In genomic region chr6:16130932-16131387, GRCh38 we compare ENCODE assay signal across 8 cellular contexts. TPM values are rescaled to one million over a fixed set of nuclear protein-coding genes. Genes with fewer than 3 reads are reported as not detected.
DNase-seq lines count a peak whose midpoint lies in the region; ATAC-seq and TF ChIP-seq lines count a peak whose summit lies in the region.

No MANE protein-coding gene starts in this region.

- ATAC-seq in GM21529 (IDR thresholded peaks at IDR 0.05; ENCODE audit: unreplicated experiment), result peak; percentile 64

- peak; percentile 27 to 56 for TF ChIP-seq RAD21 in liver (IDR thresholded peaks at IDR 0.05)

- peak; percentile 21 to 48 for DNase-seq in activated CD4-positive, alpha-beta T cell treated with anti-CD3 and anti-CD28 coated beads for 4 hours
- DNase-seq in activated CD4-positive, alpha-beta T cell treated with anti-CD3 and anti-CD28 coated beads, Interleukin-2, amount 50 U/mL, for 4 hours, result no peak
- DNase-seq in HUDEP-2 (lab: John Stamatoyannopoulos, UW; ENCODE audit: unreplicated experiment in 76 of 76), result peak in 59 of 76 experiments; percentile 14 to 88 (median 56)
- DNase-seq in SKM-1 (lab: John Stamatoyannopoulos, UW; ENCODE audit: unreplicated experiment), result peak; percentile 89
- no peak for DNase-seq in dorsolateral prefrontal cortex

- peaks cover 3 to 20% (median 13%) of the 10 kb centered on the region in 4 donors for H3K4me1 ChIP-seq in liver (ENCODE audit: control insufficient read depth in 4 of 4, insufficient read depth in 4 of 4, low read length in 3 of 4)

- TF ChIP-seq CTCF in dorsolateral prefrontal cortex (IDR thresholded peaks at IDR 0.05 in 54 of 56, conservative IDR thresholded peaks at IDR 0.05 in 2 of 56; ENCODE audit: low read depth in 1 of 56, partially characterized antibody in 56 of 56) (peak in 9 of 56 donors; percentile 9 to 37 (median 18)), liver (IDR thresholded peaks at IDR 0.05; ENCODE audit: low read depth, low read length, missing input control) (no peak)

- H3K4me3 ChIP-seq in dorsolateral prefrontal cortex, result peak overlapping the region; percentile 56 to 100 (median 99)
- H3K4me3 ChIP-seq in liver (ENCODE audit: low read depth in 1 of 3, low read length in 3 of 3), result peak overlapping the region in 1 of 3 donors; percentile 96

- WGBS in liver, result 19% methylated on average over 3 of the region's 3 CpGs

- H3K9ac ChIP-seq in liver (ENCODE audit: low read depth in 1 of 2, low read length in 2 of 2), result peak overlapping the region in 1 of 2 donors; percentile 72

- H3K27me3 ChIP-seq in dorsolateral prefrontal cortex, result no peaks in the 10 kb centered on the region
- H3K27me3 ChIP-seq in liver (ENCODE audit: control insufficient read depth in 4 of 4, insufficient read depth in 4 of 4, low read length in 3 of 4), result no peaks in the 10 kb centered on the region

- H3K27ac ChIP-seq in dorsolateral prefrontal cortex (peak overlapping the region in 55 of 59 donors; percentile 34 to 100 (median 98)), liver (ENCODE audit: low read depth in 1 of 2, low read length in 2 of 2) (peak overlapping the region; percentile 93 to 96), temporal lobe (ENCODE audit: low read depth, low read length) (peak overlapping the region; percentile 95)

- H3K9me3 ChIP-seq in liver (ENCODE audit: control insufficient read depth in 4 of 4, low read length in 3 of 4), result no peaks in the 10 kb centered on the region

- H3K36me3 ChIP-seq in liver (ENCODE audit: control insufficient read depth in 4 of 4, insufficient read depth in 3 of 4, low read depth in 1 of 4, low read length in 3 of 4), result peaks cover 0 to 1% (median 0%) of the 10 kb centered on the region in 4 donors

- intact Hi-C loops in dorsolateral prefrontal cortex (cut with DNase I), result loop anchor here in 1 of 2 donors (10.0 kb wide), 1 partner anchor 54 kb away; no protein-coding TSS in a partner anchor

TF ChIP-seq in liver, 16 proteins besides CTCF, POLR2A, EP300 and RAD21:
- peak; percentile 89 to 96 for TF ChIP-seq RXRA (IDR thresholded peaks at IDR 0.05)
- TF ChIP-seq SP1 (IDR thresholded peaks at IDR 0.05), result peak; percentile 24
- TF ChIP-seq ATF3 (IDR thresholded peaks at IDR 0.05), result no peak
- no peak for TF ChIP-seq GABPA (IDR thresholded peaks at IDR 0.05 in 1 of 2, conservative IDR thresholded peaks at IDR 0.05 in 1 of 2)

RNA-seq across cellular contexts. Expression of gene MYLIP, which starts 2.1 kb away (rescaled TPM):
- total RNA-seq in dorsolateral prefrontal cortex, result 10 to 100 TPM; 10.2 to 40.1 (median 21.7) TPM
- total RNA-seq in liver, result 10 to 100 TPM in 1 of 2 donors, 1 to 10 TPM in 1; 5.8 to 29.4 TPM
- 1 to 10 TPM; 2.7 to 3.0 TPM for polyA plus RNA-seq in liver
- 30.2 TPM for total RNA-seq in temporal lobe

Comparison
In these comparisons a context has a peak if more than half of its experiments do, and no peak if none do; other contexts are left out.
1. DNase-seq: peak in activated CD4-positive, alpha-beta T cell treated with anti-CD3 and anti-CD28 coated beads for 4 hours (2 of 2), HUDEP-2 (59 of 76) and SKM-1 (single experiment); none in activated CD4-positive, alpha-beta T cell treated with anti-CD3 and anti-CD28 coated beads, Interleukin-2, amount 50 U/mL, for 4 hours (0 of 2) and dorsolateral prefrontal cortex (0 of 10).
2. Peak in every context shown above with its lines, with median percentiles within 50 percentile points of each other: H3K27ac ChIP-seq.